In the genomic region with DNA sequence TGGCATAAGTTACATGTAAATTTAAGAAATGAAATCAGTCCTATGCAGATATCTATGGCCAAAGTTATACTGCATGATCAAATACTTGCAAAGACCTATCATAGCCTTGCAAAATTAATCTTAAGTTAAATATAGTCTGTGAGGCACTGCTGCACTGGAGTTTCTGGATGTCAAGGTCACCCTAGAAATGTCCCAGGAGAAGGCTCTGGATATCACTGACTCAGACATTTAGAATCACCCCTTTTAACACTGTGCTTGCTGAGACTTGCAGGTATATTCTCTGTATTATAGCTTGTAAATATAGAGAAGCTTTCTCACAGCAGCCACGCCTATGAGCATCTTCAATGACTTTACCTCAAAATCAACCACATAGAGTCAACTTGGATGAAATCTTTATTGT, we compare ENCODE assay signal across 22 cellular contexts.
"Had no signal": no experiment of that assay in that cellular context is flagged by ENCODE, and none has a peak within 500 bp of the region (broad histone marks: within the 10 kb centered on the region; RNA-seq: fewer than 3 reads in every experiment).

No MANE protein-coding gene starts in this region.

- H3K9me3 Mint-ChIP-seq: activated CD4-positive, alpha-beta T cell treated with anti-CD3 and anti-CD28 coated beads, Interleukin-2, amount 10 ng/mL, durations not matched to agents 24 days and 14 days; activated naive CD8-positive, alpha-beta T cell treated with anti-CD3 and anti-CD28 coated beads, Interleukin-2, amount 50 U/mL, for 24 hours; activated T-helper 1 cell treated with anti-CD3 and anti-CD28 coated beads, Interleukin-12 subunit alpha, Interleukin-12 subunit beta, Interleukin-2, Interleukin-4 antibody, amounts not matched to agents 30 ng/mL and 10 ng/mL and 1 ng/mL, durations not matched to agents 14 hours and 24 hours and 36 hours had no signal

- DNase-seq: activated CD4-positive, alpha-beta T cell treated with anti-CD3 and anti-CD28 coated beads, Interleukin-2, amount 10 ng/mL, durations not matched to agents 24 days and 14 days; activated CD8-positive, alpha-beta T cell treated with anti-CD3 and anti-CD28 coated beads, Interleukin-2, amount 10 ng/mL, durations not matched to agents 7 days and 5 days; activated gamma-delta T cell; activated naive CD4-positive, alpha-beta T cell treated with anti-CD3 and anti-CD28 coated beads, Interleukin-2, amount 50 U/mL, for 16 hours; activated naive CD8-positive, alpha-beta T cell treated with anti-CD3 and anti-CD28 coated beads, Interleukin-2, amount 50 U/mL, for 24 hours; aorta; cerebellar nuclear complex; left lung; midbrain; ovary; right cardiac atrium; stimulated activated CD4-positive, alpha-beta T cell treated with anti-CD3 and anti-CD28 coated beads, Interleukin-1b, Interleukin-23, amount 100 ng/mL, for 48 hours; stomach; transverse colon had no signal

- H3K36me3 ChIP-seq: left lung, neutrophil, ovary, prostate gland, stomach, suprapubic skin, transverse colon had no signal

- H3K9me3 ChIP-seq: neutrophil, ovary, prostate gland, stomach, suprapubic skin, transverse colon had no signal

- H3K4me3 ChIP-seq: coronary artery, left lung, ovary, prostate gland, stomach, suprapubic skin, transverse colon had no signal

- H3K27me3 ChIP-seq: left lung, neutrophil, ovary, stomach, suprapubic skin, transverse colon had no signal

- H3K4me3 Mint-ChIP-seq: activated CD4-positive, alpha-beta T cell treated with anti-CD3 and anti-CD28 coated beads, Interleukin-2, amount 10 ng/mL, durations not matched to agents 24 days and 14 days; activated CD8-positive, alpha-beta T cell treated with anti-CD3 and anti-CD28 coated beads, Interleukin-2, amount 10 ng/mL, durations not matched to agents 7 days and 5 days; activated naive CD8-positive, alpha-beta T cell treated with anti-CD3 and anti-CD28 coated beads, Interleukin-2, amount 50 U/mL, for 24 hours; activated T-helper 1 cell treated with anti-CD3 and anti-CD28 coated beads, Interleukin-12 subunit alpha, Interleukin-12 subunit beta, Interleukin-2, Interleukin-4 antibody, amounts not matched to agents 30 ng/mL and 10 ng/mL and 1 ng/mL, durations not matched to agents 14 hours and 24 hours and 36 hours; nephron had no signal

- H3K4me1 Mint-ChIP-seq: activated CD4-positive, alpha-beta T cell treated with anti-CD3 and anti-CD28 coated beads, Interleukin-2, amount 10 ng/mL, durations not matched to agents 24 days and 14 days; activated naive CD8-positive, alpha-beta T cell treated with anti-CD3 and anti-CD28 coated beads, Interleukin-2, amount 50 U/mL, for 24 hours had no signal

- H3K27ac Mint-ChIP-seq: activated CD4-positive, alpha-beta T cell treated with anti-CD3 and anti-CD28 coated beads, Interleukin-2, amount 10 ng/mL, durations not matched to agents 24 days and 14 days; activated CD8-positive, alpha-beta T cell treated with anti-CD3 and anti-CD28 coated beads, Interleukin-2, amount 10 ng/mL, durations not matched to agents 7 days and 5 days; activated naive CD8-positive, alpha-beta T cell treated with anti-CD3 and anti-CD28 coated beads, Interleukin-2, amount 50 U/mL, for 24 hours; activated T-helper 1 cell treated with anti-CD3 and anti-CD28 coated beads, Interleukin-12 subunit alpha, Interleukin-12 subunit beta, Interleukin-2, Interleukin-4 antibody, amounts not matched to agents 30 ng/mL and 10 ng/mL and 1 ng/mL, durations not matched to agents 14 hours and 24 hours and 36 hours; nephron had no signal

- ATAC-seq: activated CD4-positive, CD25-positive, alpha-beta regulatory T cell treated with anti-CD3 and anti-CD28 coated beads, Interleukin-2, amount 50 U/mL, for 24 hours; activated CD8-positive, alpha-beta T cell treated with anti-CD3 and anti-CD28 coated beads, Interleukin-2, amount 10 ng/mL, durations not matched to agents 7 days and 5 days; activated naive CD8-positive, alpha-beta T cell treated with anti-CD3 and anti-CD28 coated beads, Interleukin-2, amount 50 U/mL, for 24 hours; left lung had no signal

- H3K27ac ChIP-seq: coronary artery, left lung, neutrophil, ovary, prostate gland, stomach, suprapubic skin, transverse colon, VCaP had no signal
